ENCODE assay signal across 17 cellular contexts in the genomic region with DNA sequence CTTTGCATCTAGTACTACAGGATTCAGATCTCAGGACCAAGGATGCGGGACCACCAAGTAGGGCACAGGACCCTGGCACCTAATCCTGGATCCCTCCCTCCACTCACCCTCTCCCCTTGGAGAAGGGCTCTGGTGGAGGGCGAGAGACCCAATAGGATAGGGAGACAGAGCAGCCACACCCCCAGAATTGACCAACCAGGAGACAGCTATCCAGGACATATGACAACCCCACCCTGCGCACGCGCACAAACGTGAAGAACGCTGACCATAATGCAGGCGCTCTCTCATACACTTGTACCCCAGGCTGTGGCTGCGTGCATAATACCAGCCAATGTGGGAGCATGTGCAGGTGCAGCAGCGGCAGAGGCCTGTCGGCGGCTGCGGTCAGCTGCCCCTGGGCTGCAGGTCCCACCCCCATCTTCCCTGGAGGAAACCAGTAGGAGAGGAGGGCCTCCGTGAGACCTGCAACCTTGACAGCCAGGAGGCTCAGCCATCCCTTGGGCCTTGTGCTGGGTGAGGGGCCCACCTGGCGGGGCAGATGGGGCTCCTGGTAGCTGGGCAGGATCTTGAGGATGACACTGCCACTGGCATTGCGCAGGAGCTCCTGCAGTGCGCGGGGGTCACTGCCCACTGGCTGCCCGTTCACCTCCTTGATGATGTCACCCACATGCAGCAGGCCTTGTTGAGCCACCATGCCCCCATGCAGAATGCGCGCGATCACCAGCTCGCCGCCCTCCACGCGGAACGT. TPM values are rescaled to one million over a fixed set of nuclear protein-coding genes. Genes with fewer than 3 reads are reported as not detected.
A peak's percentile ranks its signal among the peaks of the same experiment; 100 is the strongest.
DNase-seq lines count a peak whose midpoint lies in the region; ATAC-seq and TF ChIP-seq lines count a peak whose summit lies in the region.
"Had no signal": no experiment of that assay in that cellular context is flagged by ENCODE, and none has a peak within 500 bp of the region (broad histone marks: within the 10 kb centered on the region; RNA-seq: fewer than 3 reads in every experiment).

No MANE protein-coding gene starts in this region.

- H3K36me3 Mint-ChIP-seq in GM23338 (ENCODE audit: low read depth) (peaks cover 8% of the 10 kb centered on the region; the same call in 1 of the 3 replicates), T-cell (no peaks in the 10 kb centered on the region)
- H3K36me3 Mint-ChIP-seq: CD4-positive, alpha-beta memory T cell had no signal

- POLR2A ChIA-PET in T-cell (lab: Charles Lee) = no interaction called here

- TF ChIP-seq CTCF in GM23338 (conservative IDR thresholded peaks at IDR 0.05; ENCODE audit: low read depth in 2 of 2) (no peak), spleen (IDR thresholded peaks at IDR 0.05 in 8 of 11, conservative IDR thresholded peaks at IDR 0.05 in 3 of 11) (no peak)

- no peaks in the 10 kb centered on the region for H3K36me3 ChIP-seq in GM23338 (ENCODE audit: insufficient read depth)
- H3K36me3 ChIP-seq in spleen = no peaks in the 10 kb centered on the region
- H3K36me3 ChIP-seq: BE2C had no signal

- H3K79me2 ChIP-seq in GM23338 (replicated peaks; ENCODE audit: insufficient read depth) = no peaks in the 10 kb centered on the region

- no peaks in the 10 kb centered on the region for H4K20me1 ChIP-seq in GM23338 (replicated peaks; ENCODE audit: insufficient read depth)

- no peak overlapping the region for H3K4me2 ChIP-seq in GM23338

- intact Hi-C loops in spleen (cut with DNase I; ENCODE audit: low total_unique reads) = no loop called here

- ATAC-seq in GM23338 = no peak
- ATAC-seq in T-cell (replicated peaks in 1 of 4) = no peak
- ATAC-seq: HCT116 had no signal

- H3K27me3 Mint-ChIP-seq in GM23338 (ENCODE audit: insufficient read depth, low read depth, poor library complexity) (peaks cover 8% of the 10 kb centered on the region), T-cell (peaks cover 0 to 2% of the 10 kb centered on the region in 2 donors)

- H3K4me1 Mint-ChIP-seq in GM23338 (peaks cover 19% of the 10 kb centered on the region), T-cell (peaks cover 2 to 9% (median 3%) of the 10 kb centered on the region in 3 donors)

- H3K9me2 ChIP-seq in GM23338 (ENCODE audit: insufficient read depth) = no peaks in the 10 kb centered on the region

- WGBS in spleen, 5 donors = 90 to 97% (median 95%) methylated on average over 17 to 27 of the region's 27 CpGs

- peak; percentile 20 for DNase-seq in GM23338 (ENCODE audit: low spot score)
- DNase-seq in NCI-H69 (lab: John Stamatoyannopoulos, UW) = peak; percentile 24
- DNase-seq in mesenteric fat pad (ENCODE audit: low spot score) = peak; percentile 77
- DNase-seq in spleen = peak; percentile 54
- no peak for DNase-seq in NK-92 (lab: John Stamatoyannopoulos, UW; ENCODE audit: unreplicated experiment)
- DNase-seq in cerebellar nuclear complex (lab: John Stamatoyannopoulos, UW) = no peak
- no peak for DNase-seq in T-cell
- DNase-seq: BE2C; CD4-positive, alpha-beta memory T cell; DMS153; DMS79 treated with DMSO at 0.1 percent for 48 hours; GDM1 had no signal

- H3K27me3 ChIP-seq in GM23338 (ENCODE audit: insufficient read depth) (no peaks in the 10 kb centered on the region), spleen (replicated peaks in 1 of 7) (peaks cover 0 to 18% (median 0%) of the 10 kb centered on the region in 7 donors)
- H3K27me3 ChIP-seq: BE2C had no signal

- H3K4me1 ChIP-seq in GM23338 (ENCODE audit: insufficient read depth) (peaks cover 8% of the 10 kb centered on the region; the same call in 1 of the 2 replicates), spleen (peaks cover 0 to 14% (median 8%) of the 10 kb centered on the region in 6 donors)
- H3K4me1 ChIP-seq: BE2C had no signal

- H3K4me3 ChIP-seq in GM23338 (no peak overlapping the region), spleen (no peak overlapping the region)

- no peak overlapping the region for H3K27ac ChIP-seq in GM23338 (ENCODE audit: low read depth)
- H3K27ac ChIP-seq in spleen = no peak overlapping the region
- H3K27ac ChIP-seq: C4-2B, HL-60 had no signal

- H2AFZ ChIP-seq in GM23338 = no peak overlapping the region

- H3K4me3 Mint-ChIP-seq in GM23338 (no peak overlapping the region), T-cell (no peak overlapping the region)

- CTCF ChIA-PET in T-cell (lab: Charles Lee) = interaction anchor here (0.5 to 0.6 kb wide), 2 partner anchors 96 to 108 kb away, joined by 3 read pairs; no protein-coding TSS in a partner anchor

- no peaks in the 10 kb centered on the region for H3K9me3 ChIP-seq in spleen
- H3K9me3 ChIP-seq: BE2C had no signal

- H3K27ac Mint-ChIP-seq in GM23338 (no peak overlapping the region), T-cell (no peak overlapping the region)
- H3K27ac Mint-ChIP-seq: CD4-positive, alpha-beta memory T cell had no signal

- no peaks in the 10 kb centered on the region for H3F3A ChIP-seq in GM23338 (replicated peaks; ENCODE audit: low read depth)

- H3K9me3 Mint-ChIP-seq in GM23338 = no peaks in the 10 kb centered on the region
- H3K9me3 Mint-ChIP-seq in T-cell = no peaks in the 10 kb centered on the region
- H3K9me3 Mint-ChIP-seq: CD4-positive, alpha-beta memory T cell had no signal

- TF ChIP-seq POLR2A in spleen (IDR thresholded peaks at IDR 0.05) = no peak

TF ChIP-seq in GM23338, 12 proteins besides CTCF, POLR2A, EP300 and RAD21:
- no peak for TF ChIP-seq JUNB (IDR thresholded peaks at IDR 0.05; ENCODE audit: unreplicated experiment)

RNA-seq across cellular contexts. Expression of a gene that starts 25.4 kb away (rescaled TPM):
- 20.7 and 21.0 TPM in 2 replicates for total RNA-seq in GM23338 (2014; rRNA removed; shearing (Covaris generic))
- polyA plus RNA-seq in GM23338 (2016; fragmentation: Nextera tagmentation; extraction: Ambion mirVana) = 7.2 and 7.8 TPM in 2 replicates
- 2.3 TPM for total RNA-seq in mesenteric fat pad
- total RNA-seq in spleen = 1 to 10 TPM in 5 of 7 donors, under 1 TPM in 2; 0.77 to 2.4 (median 1.2) TPM
- under 1 TPM; 0.13 to 0.51 (median 0.15) TPM for polyA plus RNA-seq in spleen
- 1 to 10 TPM; 1.6 to 5.6 (median 3.2) TPM for total RNA-seq in T-cell

RNA-seq across cellular contexts. Expression of a gene that starts 35.0 kb away (rescaled TPM):
- not detected in 2 replicates for total RNA-seq in GM23338 (2014; rRNA removed; shearing (Covaris generic))
- polyA plus RNA-seq in GM23338 (2016; fragmentation: Nextera tagmentation; extraction: Ambion mirVana) = not detected in 2 replicates
- total RNA-seq in mesenteric fat pad = 121 TPM
- 1 to 10 TPM in 6 of 7 donors, under 1 TPM in 1; 0.77 to 5.3 (median 3.6) TPM for total RNA-seq in spleen
- 1 to 10 TPM in 1 of 3 donors, under 1 TPM in 2; 0.33 to 1.7 (median 0.73) TPM for polyA plus RNA-seq in spleen
- total RNA-seq in T-cell = not detected
- total RNA-seq: CD4-positive, alpha-beta memory T cell; H4 had no signal
- polyA plus RNA-seq: AG04450; CD4-positive, alpha-beta memory T cell had no signal

RNA-seq across cellular contexts. Expression of a gene that starts 49.0 kb away (rescaled TPM):
- 4.2 and 6.6 TPM in 2 replicates for total RNA-seq in GM23338 (2014; rRNA removed; shearing (Covaris generic))
- polyA plus RNA-seq in GM23338 (2016; fragmentation: Nextera tagmentation; extraction: Ambion mirVana) (5.6 and 7.4 TPM in 2 replicates), spleen (1 to 10 TPM; 1.9 to 7.1 (median 5.7) TPM)
- total RNA-seq in mesenteric fat pad (22.3 TPM), spleen (10 to 100 TPM in 2 of 7 donors, 1 to 10 TPM in 5; 3.3 to 23.9 (median 9.7) TPM), T-cell (under 1 TPM in 4 of 5 donors, not detected in 1; 0.32 to 0.60 (median 0.44) TPM)

Comparison
In these comparisons a context has a peak if more than half of its experiments do, and no peak if none do; other contexts are left out.
1. DNase-seq: peak in GM23338 (single experiment), NCI-H69 (single experiment), mesenteric fat pad (single experiment) and spleen (single experiment); none in NK-92 (single experiment), cerebellar nuclear complex (0 of 2) and T-cell (0 of 34).
2. RNA of a gene that starts 35.0 kb away (total RNA-seq): 121 TPM in mesenteric fat pad (single experiment); 0.77 to 5.3 TPM in spleen, not detected in GM23338 and not detected in T-cell; every median in the first group is over 10 times any median in the second.